1 cellular context compared by ENCODE assay signal in genomic region chr11:77144854-77145428, GRCh38.
TF ChIP-seq lines count a peak whose summit lies in the region.

No MANE protein-coding gene starts in this region.

TF ChIP-seq in HepG2, 621 proteins besides CTCF, POLR2A, EP300 and RAD21 (continued from another document and continues in another):
- TF ChIP-seq, protein P1, sequence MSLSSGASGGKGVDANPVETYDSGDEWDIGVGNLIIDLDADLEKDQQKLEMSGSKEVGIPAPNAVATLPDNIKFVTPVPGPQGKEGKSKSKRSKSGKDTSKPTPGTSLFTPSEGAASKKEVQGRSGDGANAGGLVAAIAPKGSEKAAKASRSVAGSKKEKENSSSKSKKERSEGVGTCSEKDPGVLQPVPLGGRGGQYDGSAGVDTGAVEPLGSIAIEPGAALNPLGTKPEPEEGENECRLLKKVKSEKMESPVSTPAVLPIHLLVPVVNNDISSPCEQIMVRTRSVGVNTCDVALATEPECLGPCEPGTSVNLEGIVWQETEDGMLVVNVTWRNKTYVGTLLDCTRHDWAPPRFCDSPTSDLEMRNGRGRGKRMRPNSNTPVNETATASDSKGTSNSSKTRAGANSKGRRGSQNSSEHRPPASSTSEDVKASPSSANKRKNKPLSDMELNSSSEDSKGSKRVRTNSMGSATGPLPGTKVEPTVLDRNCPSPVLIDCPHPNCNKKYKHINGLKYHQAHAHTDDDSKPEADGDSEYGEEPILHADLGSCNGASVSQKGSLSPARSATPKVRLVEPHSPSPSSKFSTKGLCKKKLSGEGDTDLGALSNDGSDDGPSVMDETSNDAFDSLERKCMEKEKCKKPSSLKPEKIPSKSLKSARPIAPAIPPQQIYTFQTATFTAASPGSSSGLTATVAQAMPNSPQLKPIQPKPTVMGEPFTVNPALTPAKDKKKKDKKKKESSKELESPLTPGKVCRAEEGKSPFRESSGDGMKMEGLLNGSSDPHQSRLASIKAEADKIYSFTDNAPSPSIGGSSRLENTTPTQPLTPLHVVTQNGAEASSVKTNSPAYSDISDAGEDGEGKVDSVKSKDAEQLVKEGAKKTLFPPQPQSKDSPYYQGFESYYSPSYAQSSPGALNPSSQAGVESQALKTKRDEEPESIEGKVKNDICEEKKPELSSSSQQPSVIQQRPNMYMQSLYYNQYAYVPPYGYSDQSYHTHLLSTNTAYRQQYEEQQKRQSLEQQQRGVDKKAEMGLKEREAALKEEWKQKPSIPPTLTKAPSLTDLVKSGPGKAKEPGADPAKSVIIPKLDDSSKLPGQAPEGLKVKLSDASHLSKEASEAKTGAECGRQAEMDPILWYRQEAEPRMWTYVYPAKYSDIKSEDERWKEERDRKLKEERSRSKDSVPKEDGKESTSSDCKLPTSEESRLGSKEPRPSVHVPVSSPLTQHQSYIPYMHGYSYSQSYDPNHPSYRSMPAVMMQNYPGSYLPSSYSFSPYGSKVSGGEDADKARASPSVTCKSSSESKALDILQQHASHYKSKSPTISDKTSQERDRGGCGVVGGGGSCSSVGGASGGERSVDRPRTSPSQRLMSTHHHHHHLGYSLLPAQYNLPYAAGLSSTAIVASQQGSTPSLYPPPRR (CRISPR knock-in tag; IDR thresholded peaks at IDR 0.05; ENCODE audit: borderline replicate concordance), result peak; percentile 57; the same call in 1 of the 2 replicates
- 0 out of 4 replicates have a peak, but pooled peaks of 1 of the 2 experiments have one; percentile 45 for TF ChIP-seq KLF16 (CRISPR knock-in tag; IDR thresholded peaks at IDR 0.05)
- TF ChIP-seq ZNF788 (CRISPR knock-in tag; IDR thresholded peaks at IDR 0.05; ENCODE audit: borderline replicate concordance), result peak; percentile 20; the same call in 1 of the 2 replicates
- TF ChIP-seq ZNF761 (CRISPR knock-in tag; conservative IDR thresholded peaks at IDR 0.05), result 0 out of 2 replicates have a peak, but pooled peaks have one; percentile 56
- no peak for TF ChIP-seq ZNF614 (CRISPR knock-in tag; IDR thresholded peaks at IDR 0.05; ENCODE audit: borderline replicate concordance)
- TF ChIP-seq ARID4A (CRISPR knock-in tag; IDR thresholded peaks at IDR 0.05; ENCODE audit: borderline replicate concordance), result peak; percentile 59; the same call in 1 of the 2 replicates
- TF ChIP-seq, protein P2, sequence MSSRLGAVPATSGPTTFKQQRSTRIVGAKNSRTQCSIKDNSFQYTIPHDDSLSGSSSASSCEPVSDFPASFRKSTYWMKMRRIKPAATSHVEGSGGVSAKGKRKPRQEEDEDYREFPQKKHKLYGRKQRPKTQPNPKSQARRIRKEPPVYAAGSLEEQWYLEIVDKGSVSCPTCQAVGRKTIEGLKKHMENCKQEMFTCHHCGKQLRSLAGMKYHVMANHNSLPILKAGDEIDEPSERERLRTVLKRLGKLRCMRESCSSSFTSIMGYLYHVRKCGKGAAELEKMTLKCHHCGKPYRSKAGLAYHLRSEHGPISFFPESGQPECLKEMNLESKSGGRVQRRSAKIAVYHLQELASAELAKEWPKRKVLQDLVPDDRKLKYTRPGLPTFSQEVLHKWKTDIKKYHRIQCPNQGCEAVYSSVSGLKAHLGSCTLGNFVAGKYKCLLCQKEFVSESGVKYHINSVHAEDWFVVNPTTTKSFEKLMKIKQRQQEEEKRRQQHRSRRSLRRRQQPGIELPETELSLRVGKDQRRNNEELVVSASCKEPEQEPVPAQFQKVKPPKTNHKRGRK (CRISPR knock-in tag; IDR thresholded peaks at IDR 0.05), result no peak
- 0 out of 2 replicates have a peak, but pooled peaks have one; percentile 70 for TF ChIP-seq GTF3A (CRISPR knock-in tag; conservative IDR thresholded peaks at IDR 0.05)
- TF ChIP-seq MTA1 (CRISPR knock-in tag; IDR thresholded peaks at IDR 0.05; ENCODE audit: borderline replicate concordance), result peak; percentile 91
- TF ChIP-seq PAXIP1 (CRISPR knock-in tag; conservative IDR thresholded peaks at IDR 0.05), result peak; percentile 97
- TF ChIP-seq SNAPC4 (CRISPR knock-in tag; IDR thresholded peaks at IDR 0.05), result no peak
- no peak for TF ChIP-seq HNRNPK (IDR thresholded peaks at IDR 0.05; ENCODE audit: low read depth, low read length, poor library complexity, severe bottlenecking)
- peak; percentile 93 for TF ChIP-seq ZNF263 (CRISPR knock-in tag; IDR thresholded peaks at IDR 0.05)
- peak; percentile 95; the same call in 1 of the 2 replicates for TF ChIP-seq ZNF383 (CRISPR knock-in tag; IDR thresholded peaks at IDR 0.05; ENCODE audit: borderline replicate concordance)
- TF ChIP-seq NCOA2 (CRISPR knock-in tag; IDR thresholded peaks at IDR 0.05), result peak; percentile 73
- TF ChIP-seq TRIM24 (CRISPR knock-in tag; IDR thresholded peaks at IDR 0.05), result no peak
- TF ChIP-seq PCBP2 (optimal IDR thresholded peaks at IDR 0.05; ENCODE audit: low read depth, low read length, poor library complexity, severe bottlenecking), result no peak
- TF ChIP-seq SIX4 (CRISPR knock-in tag; IDR thresholded peaks at IDR 0.05), result no peak
- no peak for TF ChIP-seq ZNF616 (CRISPR knock-in tag; IDR thresholded peaks at IDR 0.05; ENCODE audit: low read depth)
- TF ChIP-seq SALL2 (CRISPR knock-in tag; IDR thresholded peaks at IDR 0.05), result 0 out of 2 replicates have a peak, but pooled peaks have one; percentile 63
- peak; percentile 18; the same call in 1 of the 2 replicates for TF ChIP-seq CEBPG (CRISPR knock-in tag; IDR thresholded peaks at IDR 0.05)
- no peak for TF ChIP-seq LCORL (IDR thresholded peaks at IDR 0.05)
- TF ChIP-seq LCORL (CRISPR knock-in tag; IDR thresholded peaks at IDR 0.05), result peak; percentile 85
- TF ChIP-seq ZNF639 (CRISPR knock-in tag; conservative IDR thresholded peaks at IDR 0.05), result no peak
- TF ChIP-seq, protein P3, sequence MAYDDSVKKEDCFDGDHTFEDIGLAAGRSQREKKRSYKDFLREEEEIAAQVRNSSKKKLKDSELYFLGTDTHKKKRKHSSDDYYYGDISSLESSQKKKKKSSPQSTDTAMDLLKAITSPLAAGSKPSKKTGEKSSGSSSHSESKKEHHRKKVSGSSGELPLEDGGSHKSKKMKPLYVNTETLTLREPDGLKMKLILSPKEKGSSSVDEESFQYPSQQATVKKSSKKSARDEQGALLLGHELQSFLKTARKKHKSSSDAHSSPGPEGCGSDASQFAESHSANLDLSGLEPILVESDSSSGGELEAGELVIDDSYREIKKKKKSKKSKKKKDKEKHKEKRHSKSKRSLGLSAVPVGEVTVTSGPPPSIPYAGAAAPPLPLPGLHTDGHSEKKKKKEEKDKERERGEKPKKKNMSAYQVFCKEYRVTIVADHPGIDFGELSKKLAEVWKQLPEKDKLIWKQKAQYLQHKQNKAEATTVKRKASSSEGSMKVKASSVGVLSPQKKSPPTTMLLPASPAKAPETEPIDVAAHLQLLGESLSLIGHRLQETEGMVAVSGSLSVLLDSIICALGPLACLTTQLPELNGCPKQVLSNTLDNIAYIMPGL (CRISPR knock-in tag; IDR thresholded peaks at IDR 0.05; ENCODE audit: borderline replicate concordance in 1 of 2, low read depth in 1 of 2), result 0 out of 4 replicates have a peak, but pooled peaks have one; percentile 18 to 36
- peak; percentile 74 for TF ChIP-seq ZNF24 (IDR thresholded peaks at IDR 0.05)
- no peak for TF ChIP-seq TBX3 (IDR thresholded peaks at IDR 0.05; ENCODE audit: borderline replicate concordance)
- peak; percentile 64; the same call in 1 of the 2 replicates for TF ChIP-seq ZNF792 (CRISPR knock-in tag; IDR thresholded peaks at IDR 0.05)
- TF ChIP-seq, protein P4, sequence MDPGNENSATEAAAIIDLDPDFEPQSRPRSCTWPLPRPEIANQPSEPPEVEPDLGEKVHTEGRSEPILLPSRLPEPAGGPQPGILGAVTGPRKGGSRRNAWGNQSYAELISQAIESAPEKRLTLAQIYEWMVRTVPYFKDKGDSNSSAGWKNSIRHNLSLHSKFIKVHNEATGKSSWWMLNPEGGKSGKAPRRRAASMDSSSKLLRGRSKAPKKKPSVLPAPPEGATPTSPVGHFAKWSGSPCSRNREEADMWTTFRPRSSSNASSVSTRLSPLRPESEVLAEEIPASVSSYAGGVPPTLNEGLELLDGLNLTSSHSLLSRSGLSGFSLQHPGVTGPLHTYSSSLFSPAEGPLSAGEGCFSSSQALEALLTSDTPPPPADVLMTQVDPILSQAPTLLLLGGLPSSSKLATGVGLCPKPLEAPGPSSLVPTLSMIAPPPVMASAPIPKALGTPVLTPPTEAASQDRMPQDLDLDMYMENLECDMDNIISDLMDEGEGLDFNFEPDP (CRISPR knock-in tag; conservative IDR thresholded peaks at IDR 0.05), result no peak
- no peak for TF ChIP-seq ZNF496 (CRISPR knock-in tag; IDR thresholded peaks at IDR 0.05; ENCODE audit: insufficient replicate concordance)
